In the genomic region with DNA sequence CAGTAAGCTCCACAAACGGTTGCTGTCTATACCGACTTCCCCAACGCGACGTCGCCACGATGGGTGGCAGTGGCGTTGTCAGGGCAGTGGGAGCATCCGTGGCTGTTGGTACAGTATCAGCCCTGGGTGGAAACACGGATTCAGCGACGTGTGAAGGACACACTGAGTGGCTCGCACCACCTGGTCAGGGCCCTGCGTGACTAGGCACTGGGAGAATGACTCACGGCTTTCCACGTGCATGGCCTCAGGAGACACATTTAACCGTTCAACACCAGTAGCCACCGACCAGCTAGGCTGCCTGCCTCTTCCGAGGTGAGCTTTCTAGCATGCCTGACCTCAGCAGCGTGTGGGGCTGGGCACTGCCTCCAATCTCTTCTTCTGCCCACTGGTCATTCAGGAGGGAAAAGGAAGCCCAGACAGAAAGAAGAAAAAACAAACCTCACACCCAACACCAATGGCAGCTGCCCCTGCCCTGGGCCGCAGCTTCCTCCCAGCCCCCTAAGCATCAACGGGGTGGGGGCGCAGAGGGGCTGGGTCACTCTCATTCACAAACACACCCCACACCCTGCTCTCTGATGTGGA, we compare ENCODE assay signal across 8 cellular contexts. TPM values are rescaled to one million over a fixed set of nuclear protein-coding genes. Genes with fewer than 3 reads are reported as not detected.
A peak's percentile ranks its signal among the peaks of the same experiment; 100 is the strongest.
DNase-seq lines count a peak whose midpoint lies in the region; FAIRE-seq lines count a peak whose summit lies in the region.

No MANE protein-coding gene starts in this region.

- peaks cover 50% of the 10 kb centered on the region for H3K4me1 ChIP-seq in iPS-20b (ENCODE audit: insufficient read depth, low read length)

- H3K36me3 ChIP-seq in iPS-20b (ENCODE audit: insufficient read depth, low read depth, low read length) = peaks cover 89% of the 10 kb centered on the region

- H3K27ac ChIP-seq in iPS-20b (ENCODE audit: low read length) = peak overlapping the region; percentile 98

- no peaks in the 10 kb centered on the region for H3K9me3 ChIP-seq in iPS-20b (ENCODE audit: insufficient read depth, low read depth, low read length)

- FAIRE-seq in frontal cortex (lab: Jason Lieb, UNC) = no peak

- H3K9ac ChIP-seq in iPS-20b (ENCODE audit: low read depth, low read length) = peak overlapping the region; percentile 86

- no peaks in the 10 kb centered on the region for H3K27me3 ChIP-seq in iPS-20b (ENCODE audit: insufficient read depth, low read length)

- peak overlapping the region; percentile 42; the same call in 1 of the 2 replicates for H3K4me3 ChIP-seq in iPS-20b (ENCODE audit: low read length)

- peak; percentile 96 for DNase-seq in Caki2 (ENCODE audit: low read depth)
- DNase-seq in NCI-H2171 (lab: John Stamatoyannopoulos, UW) = peak; percentile 31
- DNase-seq in astrocyte of the hippocampus (ENCODE audit: low read depth, low spot score) = peak; percentile 92
- DNase-seq in stimulated activated CD4-positive, alpha-beta T cell treated with anti-CD3 and anti-CD28 coated beads, Interleukin-15, amount 100 ng/mL, for 24 hours = peak; percentile 69
- DNase-seq in NCI-H1105 (lab: John Stamatoyannopoulos, UW) = no peak
- DNase-seq in nucleus accumbens (lab: John Stamatoyannopoulos, UW) = no peak
- DNase-seq in frontal cortex (ENCODE audit: low spot score in 2 of 2) = no peak

- in situ Hi-C loops in Caki2 (cut with HindIII; ENCODE audit: low pct_unique_long_range_greater_than_20kb, low sequenced_read_pairs) = no loop called here

RNA-seq across cellular contexts. Expression of gene MYH9, which starts 59.0 kb away (rescaled TPM):
- 412 and 414 TPM in 2 replicates for total RNA-seq in Caki2 (2014; rRNA removed; shearing (Covaris generic); ENCODE audit: low replicate concordance)
- total RNA-seq in frontal cortex = 32.2 TPM

Comparison
In these comparisons a context has a peak if more than half of its experiments do, and no peak if none do; other contexts are left out.
1. DNase-seq: peak in Caki2 (single experiment), NCI-H2171 (single experiment), astrocyte of the hippocampus (single experiment) and stimulated activated CD4-positive, alpha-beta T cell treated with anti-CD3 and anti-CD28 coated beads, Interleukin-15, amount 100 ng/mL, for 24 hours (single experiment); none in NCI-H1105 (single experiment), nucleus accumbens (0 of 56) and frontal cortex (0 of 2).
2. RNA of gene MYH9, which starts 59.0 kb away (total RNA-seq): 412 to 414 TPM in Caki2; 32.2 TPM in frontal cortex (single experiment); every median in the first group is over 10 times any median in the second.